11 cellular contexts compared by ENCODE assay signal in genomic region chr15:101407439-101407838, GRCh38.
A peak's percentile ranks its signal among the peaks of the same experiment; 100 is the strongest.
DNase-seq lines count a peak whose midpoint lies in the region; ATAC-seq and TF ChIP-seq lines count a peak whose summit lies in the region.
"Had no signal": no experiment of that assay in that cellular context is flagged by ENCODE, and none has a peak within 500 bp of the region (broad histone marks: within the 10 kb centered on the region; RNA-seq: fewer than 3 reads in every experiment).

No MANE protein-coding gene starts in this region.

- no peak for DNase-seq in activated naive CD8-positive, alpha-beta T cell treated with anti-CD3 and anti-CD28 coated beads, Interleukin-2, amount 10 ng/mL, durations not matched to agents 7 days and 5 days
- DNase-seq in CD8-positive, alpha-beta memory T cell, result no peak
- no peak for DNase-seq in NCI-H510A (lab: John Stamatoyannopoulos, UW)
- no peak for DNase-seq in ascending aorta (ENCODE audit: low spot score in 2 of 2)
- no peak for DNase-seq in NCI-H2029 treated with DMSO at 0.1 percent for 48 hours (lab: John Stamatoyannopoulos, UW)
- DNase-seq: activated CD4-positive, alpha-beta T cell treated with anti-CD3 and anti-CD28 coated beads, Interleukin-2, amount 50 U/mL, for 4 hours; Caco-2; mesenchymal stem cell had no signal

- POLR2A ChIA-PET in activated naive CD8-positive, alpha-beta T cell treated with anti-CD3 and anti-CD28 coated beads, Interleukin-2, amount 10 ng/mL, durations not matched to agents 7 days and 5 days (lab: Charles Lee), result interaction anchor here (2.2 kb wide), 1 partner anchor 11 kb away, joined by 6 read pairs; no protein-coding TSS in a partner anchor
- POLR2A ChIA-PET in CD8-positive, alpha-beta memory T cell (lab: Charles Lee), result no interaction called here

- H3K27me3 ChIP-seq in CD8-positive, alpha-beta memory T cell (ENCODE audit: insufficient read depth, low read length, poor library complexity, severe bottlenecking), result no peaks in the 10 kb centered on the region
- H3K27me3 ChIP-seq in ascending aorta, result no peaks in the 10 kb centered on the region

- no peaks in the 10 kb centered on the region for H3K4me1 ChIP-seq in CD8-positive, alpha-beta memory T cell (ENCODE audit: insufficient read depth, low read length)
- H3K4me1 ChIP-seq in ascending aorta, result no peaks in the 10 kb centered on the region
- H3K4me1 ChIP-seq: Caco-2 had no signal

- CTCF ChIA-PET in CD8-positive, alpha-beta memory T cell (lab: Charles Lee), result no interaction called here

- no peak overlapping the region for H3K4me3 Mint-ChIP-seq in activated naive CD8-positive, alpha-beta T cell treated with anti-CD3 and anti-CD28 coated beads, Interleukin-2, amount 10 ng/mL, durations not matched to agents 7 days and 5 days
- no peak overlapping the region for H3K4me3 Mint-ChIP-seq in CD8-positive, alpha-beta memory T cell

- H3K4me3 ChIP-seq in CD8-positive, alpha-beta memory T cell (ENCODE audit: low read length), result no peak overlapping the region
- H3K4me3 ChIP-seq in ascending aorta, result no peak overlapping the region

- H3K9me3 ChIP-seq in CD8-positive, alpha-beta memory T cell (ENCODE audit: low read length), result no peaks in the 10 kb centered on the region
- no peaks in the 10 kb centered on the region for H3K9me3 ChIP-seq in ascending aorta
- H3K9me3 ChIP-seq: Caco-2 had no signal

- no peak overlapping the region for H3K27ac Mint-ChIP-seq in activated naive CD8-positive, alpha-beta T cell treated with anti-CD3 and anti-CD28 coated beads, Interleukin-2, amount 10 ng/mL, durations not matched to agents 7 days and 5 days
- H3K27ac Mint-ChIP-seq in CD8-positive, alpha-beta memory T cell, result no peak overlapping the region

- TF ChIP-seq CTCF in ascending aorta (IDR thresholded peaks at IDR 0.05), result no peak

- peaks cover 5% of the 10 kb centered on the region for H3K4me1 Mint-ChIP-seq in activated naive CD8-positive, alpha-beta T cell treated with anti-CD3 and anti-CD28 coated beads, Interleukin-2, amount 10 ng/mL, durations not matched to agents 7 days and 5 days
- no peaks in the 10 kb centered on the region for H3K4me1 Mint-ChIP-seq in CD8-positive, alpha-beta memory T cell

- H3K27ac ChIP-seq in CD8-positive, alpha-beta memory T cell (ENCODE audit: low read depth, low read length), result no peak overlapping the region
- H3K27ac ChIP-seq in ascending aorta, result no peak overlapping the region

- intact Hi-C loops in ascending aorta (cut with DNase I), result no loop called here

- no peaks in the 10 kb centered on the region for H3K36me3 ChIP-seq in CD8-positive, alpha-beta memory T cell (ENCODE audit: insufficient read depth, low read length)
- H3K36me3 ChIP-seq in ascending aorta, result no peaks in the 10 kb centered on the region

- no peaks in the 10 kb centered on the region for H3K9me3 Mint-ChIP-seq in activated naive CD8-positive, alpha-beta T cell treated with anti-CD3 and anti-CD28 coated beads, Interleukin-2, amount 10 ng/mL, durations not matched to agents 7 days and 5 days
- no peaks in the 10 kb centered on the region for H3K9me3 Mint-ChIP-seq in CD8-positive, alpha-beta memory T cell

- H3K27me3 Mint-ChIP-seq in activated naive CD8-positive, alpha-beta T cell treated with anti-CD3 and anti-CD28 coated beads, Interleukin-2, amount 10 ng/mL, durations not matched to agents 7 days and 5 days, result no peaks in the 10 kb centered on the region
- peaks cover 10 to 35% of the 10 kb centered on the region in 2 donors for H3K27me3 Mint-ChIP-seq in CD8-positive, alpha-beta memory T cell

- ATAC-seq in GM18499 (IDR thresholded peaks at IDR 0.05; ENCODE audit: insufficient read depth, unreplicated experiment) (peak; percentile 98), GM19455 (IDR thresholded peaks at IDR 0.05; ENCODE audit: unreplicated experiment) (peak; percentile 88), HG02973 (IDR thresholded peaks at IDR 0.05; ENCODE audit: unreplicated experiment) (peak; percentile 99)
- peak; percentile 58 for ATAC-seq in activated naive CD8-positive, alpha-beta T cell treated with anti-CD3 and anti-CD28 coated beads, Interleukin-2, amount 10 ng/mL, durations not matched to agents 7 days and 5 days (ENCODE audit: low read depth)

- no peaks in the 10 kb centered on the region for H3K36me3 Mint-ChIP-seq in activated naive CD8-positive, alpha-beta T cell treated with anti-CD3 and anti-CD28 coated beads, Interleukin-2, amount 10 ng/mL, durations not matched to agents 7 days and 5 days
- H3K36me3 Mint-ChIP-seq in CD8-positive, alpha-beta memory T cell, result no peaks in the 10 kb centered on the region
